ENCODE assay signal across 23 cellular contexts in the genomic region with DNA sequence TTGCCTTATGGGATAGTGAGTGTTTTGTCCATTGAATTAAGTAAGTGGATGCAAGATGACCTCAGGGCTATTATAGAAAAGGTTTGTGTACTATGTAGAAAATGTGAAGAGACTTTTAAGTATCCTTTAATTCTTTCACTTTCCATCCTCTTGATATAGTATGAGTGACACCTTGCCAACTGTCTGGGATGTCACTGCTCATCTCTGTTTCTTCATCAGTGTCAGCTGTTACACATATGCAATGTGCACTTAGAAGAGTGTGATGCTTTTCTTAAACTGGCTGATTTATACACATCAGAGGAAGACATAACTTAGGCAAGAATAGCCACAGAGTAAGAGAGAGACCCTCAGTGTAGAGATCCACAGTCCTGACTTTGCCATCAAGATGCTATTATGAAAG. TPM values are rescaled to one million over a fixed set of nuclear protein-coding genes. Genes with fewer than 3 reads are reported as not detected.
DNase-seq lines count a peak whose midpoint lies in the region; ATAC-seq and FAIRE-seq lines count a peak whose summit lies in the region.
"Had no signal": no experiment of that assay in that cellular context is flagged by ENCODE, and none has a peak within 500 bp of the region (broad histone marks: within the 10 kb centered on the region; RNA-seq: fewer than 3 reads in every experiment).

No MANE protein-coding gene starts in this region.

- H3K9ac ChIP-seq in BLaER1 (no peak overlapping the region), GM23248 (no peak overlapping the region)

- H3K27ac Mint-ChIP-seq in activated CD8-positive, alpha-beta memory T cell treated with anti-CD3 and anti-CD28 coated beads, Interleukin-2, amount 10 ng/mL, durations not matched to agents 7 days and 5 days = no peak overlapping the region
- no peak overlapping the region for H3K27ac Mint-ChIP-seq in activated naive CD8-positive, alpha-beta T cell treated with anti-CD3 and anti-CD28 coated beads, Interleukin-2, amount 50 U/mL, for 24 hours
- H3K27ac Mint-ChIP-seq: B cell; CD4-positive, CD25-positive, alpha-beta regulatory T cell; GM23338 had no signal

- H3K4me3 Mint-ChIP-seq in activated CD8-positive, alpha-beta memory T cell treated with anti-CD3 and anti-CD28 coated beads, Interleukin-2, amount 10 ng/mL, durations not matched to agents 7 days and 5 days = no peak overlapping the region
- no peak overlapping the region for H3K4me3 Mint-ChIP-seq in activated naive CD8-positive, alpha-beta T cell treated with anti-CD3 and anti-CD28 coated beads, Interleukin-2, amount 50 U/mL, for 24 hours
- H3K4me3 Mint-ChIP-seq: B cell, GM23338 had no signal

- H3K27ac ChIP-seq in BLaER1 (no peak overlapping the region), GM23248 (no peak overlapping the region)

- peak; percentile 27 for ATAC-seq in activated CD8-positive, alpha-beta memory T cell treated with anti-CD3 and anti-CD28 coated beads, Interleukin-2, amount 10 ng/mL, durations not matched to agents 7 days and 5 days
- peak; percentile 24 for ATAC-seq in activated naive CD8-positive, alpha-beta T cell treated with anti-CD3 and anti-CD28 coated beads, Interleukin-2, amount 50 U/mL, for 24 hours
- ATAC-seq in GM18868 (IDR thresholded peaks at IDR 0.05; ENCODE audit: unreplicated experiment) (no peak), HG03095 (IDR thresholded peaks at IDR 0.05; ENCODE audit: unreplicated experiment) (no peak)
- ATAC-seq: GM23338, Panc1 had no signal

- H3K36me3 ChIP-seq in BLaER1 = no peaks in the 10 kb centered on the region
- no peaks in the 10 kb centered on the region for H3K36me3 ChIP-seq in GM23248 (ENCODE audit: low read depth)

- peaks cover 30% of the 10 kb centered on the region for H3K4me1 Mint-ChIP-seq in activated CD8-positive, alpha-beta memory T cell treated with anti-CD3 and anti-CD28 coated beads, Interleukin-2, amount 10 ng/mL, durations not matched to agents 7 days and 5 days
- peaks cover 18% of the 10 kb centered on the region for H3K4me1 Mint-ChIP-seq in activated naive CD8-positive, alpha-beta T cell treated with anti-CD3 and anti-CD28 coated beads, Interleukin-2, amount 50 U/mL, for 24 hours
- H3K4me1 Mint-ChIP-seq: B cell had no signal

- H3K36me3 Mint-ChIP-seq in activated CD8-positive, alpha-beta memory T cell treated with anti-CD3 and anti-CD28 coated beads, Interleukin-2, amount 10 ng/mL, durations not matched to agents 7 days and 5 days = peaks cover 4% of the 10 kb centered on the region
- no peaks in the 10 kb centered on the region for H3K36me3 Mint-ChIP-seq in activated naive CD8-positive, alpha-beta T cell treated with anti-CD3 and anti-CD28 coated beads, Interleukin-2, amount 50 U/mL, for 24 hours (ENCODE audit: low read depth)

- H3K9me3 ChIP-seq in BLaER1 = no peaks in the 10 kb centered on the region
- no peaks in the 10 kb centered on the region for H3K9me3 ChIP-seq in GM23248 (ENCODE audit: low read depth)

- peaks cover 21% of the 10 kb centered on the region for H3K4me1 ChIP-seq in BLaER1
- H3K4me1 ChIP-seq in GM23248 (ENCODE audit: insufficient read depth) = peaks cover 22% of the 10 kb centered on the region

- no peak overlapping the region for H2AFZ ChIP-seq in GM23248
- H2AFZ ChIP-seq: GM23338 had no signal

- no peaks in the 10 kb centered on the region for H3K27me3 Mint-ChIP-seq in activated CD8-positive, alpha-beta memory T cell treated with anti-CD3 and anti-CD28 coated beads, Interleukin-2, amount 10 ng/mL, durations not matched to agents 7 days and 5 days
- no peaks in the 10 kb centered on the region for H3K27me3 Mint-ChIP-seq in activated naive CD8-positive, alpha-beta T cell treated with anti-CD3 and anti-CD28 coated beads, Interleukin-2, amount 50 U/mL, for 24 hours
- H3K27me3 Mint-ChIP-seq: B cell had no signal

- FAIRE-seq in GM18507 (lab: Jason Lieb, UNC) = peak; percentile 21
- FAIRE-seq: A204.1 had no signal

- in situ Hi-C loops in GM23248 (cut with MboI) = no loop called here

- H3K79me2 ChIP-seq in GM23248 (ENCODE audit: insufficient read depth) = 0 out of 2 replicates have a peak, but pooled peaks cover 12% of the 10 kb centered on the region

- peaks cover 12% of the 10 kb centered on the region; the same call in 1 of the 2 replicates for H3F3A ChIP-seq in GM23248 (ENCODE audit: insufficient read depth)

- peak overlapping the region; percentile 49; the same call in 1 of the 2 replicates for H3K4me2 ChIP-seq in BLaER1
- H3K4me2 ChIP-seq in GM23248 (ENCODE audit: unreplicated experiment) = no peak overlapping the region
- H3K4me2 ChIP-seq: GM23338 had no signal

- CTCF ChIA-PET in activated CD8-positive, alpha-beta memory T cell treated with anti-CD3 and anti-CD28 coated beads, Interleukin-2, amount 10 ng/mL, durations not matched to agents 7 days and 5 days (lab: Charles Lee) = interaction anchor here (0.8 to 1.4 kb wide), 3 partner anchors 27 to 39 kb away, joined by 3 to 5 read pairs (median 4); partner anchors contain the start of gene FAS

- H3K4me3 ChIP-seq in BLaER1 (no peak overlapping the region), GM23248 (no peak overlapping the region)
- H3K4me3 ChIP-seq: GM23338 had no signal

- H3K27me3 ChIP-seq in BLaER1 (no peaks in the 10 kb centered on the region), GM23248 (replicated peaks; ENCODE audit: insufficient read depth) (no peaks in the 10 kb centered on the region)

- DNase-seq in activated CD8-positive, alpha-beta memory T cell treated with anti-CD3 and anti-CD28 coated beads, Interleukin-2, amount 10 ng/mL, durations not matched to agents 7 days and 5 days = no peak
- DNase-seq in activated CD8-positive, alpha-beta memory T cell treated with anti-CD3 and anti-CD28 coated beads, Interleukin-2, amount 50 U/mL, for 4 hours = no peak
- DNase-seq in GM18507 (ENCODE audit: extremely low spot score, insufficient read length, low read depth) = no peak
- no peak for DNase-seq in activated naive CD8-positive, alpha-beta T cell treated with anti-CD3 and anti-CD28 coated beads, Interleukin-2, amount 50 U/mL, for 24 hours
- no peak for DNase-seq in GM23248
- DNase-seq: CD4-positive, CD25-positive, alpha-beta regulatory T cell; EL; GF-D8; Karpas-422; MV-4-11; NCI-H1694; NCI-H2081; NCI-H2171 treated with DMSO at 0.1 percent for 48 hours; NCI-H524 treated with DMSO at 0.1 percent for 48 hours; NCI-H82; SIG-M5 had no signal

- no peaks in the 10 kb centered on the region for H3K9me2 ChIP-seq in GM23248 (ENCODE audit: insufficient read depth)

- no peaks in the 10 kb centered on the region for H4K20me1 ChIP-seq in BLaER1
- H4K20me1 ChIP-seq in GM23248 (ENCODE audit: insufficient read depth) = no peaks in the 10 kb centered on the region

- no peaks in the 10 kb centered on the region for H3K9me3 Mint-ChIP-seq in activated CD8-positive, alpha-beta memory T cell treated with anti-CD3 and anti-CD28 coated beads, Interleukin-2, amount 10 ng/mL, durations not matched to agents 7 days and 5 days (ENCODE audit: low read depth)
- H3K9me3 Mint-ChIP-seq in activated naive CD8-positive, alpha-beta T cell treated with anti-CD3 and anti-CD28 coated beads, Interleukin-2, amount 50 U/mL, for 24 hours = no peaks in the 10 kb centered on the region
- H3K9me3 Mint-ChIP-seq: GM23338 had no signal

RNA-seq across cellular contexts. Expression of gene ACTA2, which starts 8.7 kb away (rescaled TPM):
- total RNA-seq in activated CD8-positive, alpha-beta memory T cell treated with anti-CD3 and anti-CD28 coated beads, Interleukin-2, amount 10 ng/mL, durations not matched to agents 7 days and 5 days = 10 to 100 TPM; 28.2 to 34.5 TPM
- 161 and 164 TPM in 2 replicates for total RNA-seq in GM23248 (2014; rRNA removed; shearing (Covaris generic))
- polyA plus RNA-seq in GM23248 (2016; fragmentation: Nextera tagmentation; extraction: Ambion mirVana) = 249 and 262 TPM in 2 replicates

RNA-seq across cellular contexts. Expression of gene FAS, which starts 29.3 kb away (rescaled TPM):
- total RNA-seq in activated CD8-positive, alpha-beta memory T cell treated with anti-CD3 and anti-CD28 coated beads, Interleukin-2, amount 10 ng/mL, durations not matched to agents 7 days and 5 days = 10 to 100 TPM; 73.7 to 75.4 TPM
- total RNA-seq in GM23248 (2014; rRNA removed; shearing (Covaris generic)) = 69.0 and 77.8 TPM in 2 replicates
- polyA plus RNA-seq in GM23248 (2016; fragmentation: Nextera tagmentation; extraction: Ambion mirVana) = 54.5 and 55.4 TPM in 2 replicates

Comparison
In these comparisons a context has a peak if more than half of its experiments do, and no peak if none do; other contexts are left out.
1. ATAC-seq: peak in activated CD8-positive, alpha-beta memory T cell treated with anti-CD3 and anti-CD28 coated beads, Interleukin-2, amount 10 ng/mL, durations not matched to agents 7 days and 5 days (single experiment) and activated naive CD8-positive, alpha-beta T cell treated with anti-CD3 and anti-CD28 coated beads, Interleukin-2, amount 50 U/mL, for 24 hours (single experiment); none in GM18868 (single experiment) and HG03095 (single experiment).